9 cellular contexts compared by ENCODE assay signal in the genomic region with DNA sequence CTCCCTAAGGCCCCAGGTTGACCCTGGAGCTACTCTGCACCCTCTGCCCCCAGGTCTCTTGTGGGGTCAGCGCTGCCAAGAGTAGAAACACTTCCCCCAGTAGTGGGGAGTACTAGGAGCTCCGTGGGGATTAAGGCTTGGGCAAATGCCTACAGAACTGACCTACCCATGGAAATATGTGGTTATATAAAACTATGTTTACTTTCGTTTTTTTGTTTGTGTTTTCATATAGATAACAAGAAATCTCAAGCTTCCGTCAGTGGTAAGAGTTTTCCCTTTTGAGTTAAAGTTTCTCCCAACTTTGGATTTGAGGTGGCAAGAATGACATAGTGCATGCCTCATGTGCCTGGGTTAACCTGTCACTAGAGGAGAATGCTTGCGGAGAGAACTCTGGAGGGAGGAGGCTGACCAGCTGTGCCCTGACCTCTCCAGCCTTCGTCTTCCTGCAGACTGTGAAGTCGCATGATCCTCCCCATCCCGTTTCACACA. TPM values are rescaled to one million over a fixed set of nuclear protein-coding genes. Genes with fewer than 3 reads are reported as not detected.
DNase-seq lines count a peak whose midpoint lies in the region; ATAC-seq and TF ChIP-seq lines count a peak whose summit lies in the region.
"Had no signal": no experiment of that assay in that cellular context is flagged by ENCODE, and none has a peak within 500 bp of the region (broad histone marks: within the 10 kb centered on the region; RNA-seq: fewer than 3 reads in every experiment).

No MANE protein-coding gene starts in this region.

- H3T11ph ChIP-seq in H9 (ENCODE audit: low read length) = no peak overlapping the region

- no peaks in the 10 kb centered on the region for H3K79me1 ChIP-seq in H9 (ENCODE audit: insufficient read depth, low read depth, low read length, poor library complexity, severe bottlenecking)

- H3K9me3 Mint-ChIP-seq in stimulated activated naive CD8-positive, alpha-beta T cell treated with anti-CD3 and anti-CD28 coated beads, Interleukin-15, Interleukin-2, amounts not matched to agents 100 ng/mL and 50 ng/mL, for 24 hours = no peaks in the 10 kb centered on the region
- H3K9me3 Mint-ChIP-seq in stimulated activated naive CD8-positive, alpha-beta T cell treated with anti-CD3 and anti-CD28 coated beads, Interleukin-15, amount 100 ng/mL, for 72 hours = no peaks in the 10 kb centered on the region
- peaks cover 0 to 2% (median 0%) of the 10 kb centered on the region in 9 donors for H3K9me3 Mint-ChIP-seq in naive thymus-derived CD8-positive, alpha-beta T cell
- no peaks in the 10 kb centered on the region; a peak in 1 of 5 replicates for H3K9me3 Mint-ChIP-seq in H9

- no peak overlapping the region for H2BK5ac ChIP-seq in H9 (ENCODE audit: insufficient read length, low read length)

- H3K27me3 Mint-ChIP-seq in stimulated activated naive CD8-positive, alpha-beta T cell treated with anti-CD3 and anti-CD28 coated beads, Interleukin-15, Interleukin-2, amounts not matched to agents 100 ng/mL and 50 ng/mL, for 24 hours = no peaks in the 10 kb centered on the region
- no peaks in the 10 kb centered on the region for H3K27me3 Mint-ChIP-seq in stimulated activated naive CD8-positive, alpha-beta T cell treated with anti-CD3 and anti-CD28 coated beads, Interleukin-15, amount 100 ng/mL, for 72 hours
- H3K27me3 Mint-ChIP-seq in naive thymus-derived CD8-positive, alpha-beta T cell = no peaks in the 10 kb centered on the region
- no peaks in the 10 kb centered on the region for H3K27me3 Mint-ChIP-seq in H9 (ENCODE audit: low read depth)

- H3K9me3 ChIP-seq in H9 (ENCODE audit: control insufficient read depth, low read depth, low read length) = no peaks in the 10 kb centered on the region

- no peak overlapping the region for H4K8ac ChIP-seq in H9 (replicated peaks; ENCODE audit: insufficient read length, low read depth, low read length)

- H2BK120ac ChIP-seq in H9 (ENCODE audit: low read depth, low read length, poor library complexity, severe bottlenecking) = no peak overlapping the region

- H3K4me3 ChIP-seq in fibroblast of pulmonary artery (replicated peaks; ENCODE audit: low read depth, low read length) = no peak overlapping the region

- peaks cover 100% of the 10 kb centered on the region for H3K4me1 Mint-ChIP-seq in stimulated activated naive CD8-positive, alpha-beta T cell treated with anti-CD3 and anti-CD28 coated beads, Interleukin-15, Interleukin-2, amounts not matched to agents 100 ng/mL and 50 ng/mL, for 24 hours (ENCODE audit: low read depth)
- peaks cover 96% of the 10 kb centered on the region for H3K4me1 Mint-ChIP-seq in stimulated activated naive CD8-positive, alpha-beta T cell treated with anti-CD3 and anti-CD28 coated beads, Interleukin-15, amount 100 ng/mL, for 72 hours
- H3K4me1 Mint-ChIP-seq in naive thymus-derived CD8-positive, alpha-beta T cell = peaks cover 49 to 100% (median 90%) of the 10 kb centered on the region in 4 donors
- peaks cover 26% of the 10 kb centered on the region in 2 experiments for H3K4me1 Mint-ChIP-seq in H9

- no CpG with 5 or more reads among the region's 8 CpGs for WGBS in H9 (ENCODE audit: extremely low coverage, insufficient read length, low lambda C conversion rate)

- no peak overlapping the region for H3K14ac ChIP-seq in H9 (ENCODE audit: insufficient read depth, low read length)

- no peak overlapping the region for H3K56ac ChIP-seq in H9 (ENCODE audit: insufficient read length, low read depth, low read length)

- no peaks in the 10 kb centered on the region for H3K27me3 ChIP-seq in H9 (ENCODE audit: insufficient read depth, low read length)

- no peak overlapping the region for H2BK15ac ChIP-seq in H9 (ENCODE audit: low read depth, low read length)

- H3K23me2 ChIP-seq in H9 (ENCODE audit: insufficient read length, low read depth, low read length, poor library complexity, severe bottlenecking) = no peaks in the 10 kb centered on the region

- no peak overlapping the region for H3K27ac ChIP-seq in H9 (ENCODE audit: insufficient read length, low read depth, low read length)

- no peak overlapping the region for H3K18ac ChIP-seq in H9 (ENCODE audit: insufficient read length, low read depth, low read length)

- no peak overlapping the region for H3K4me2 ChIP-seq in H9 (ENCODE audit: insufficient read depth, insufficient read length, low read length)

- H4K20me1 ChIP-seq in H9 (ENCODE audit: control insufficient read depth, insufficient read depth, insufficient read length) = peaks cover 2% of the 10 kb centered on the region

- H3K36me3 Mint-ChIP-seq in stimulated activated naive CD8-positive, alpha-beta T cell treated with anti-CD3 and anti-CD28 coated beads, Interleukin-15, Interleukin-2, amounts not matched to agents 100 ng/mL and 50 ng/mL, for 24 hours (ENCODE audit: low read depth) = peaks cover 64% of the 10 kb centered on the region
- H3K36me3 Mint-ChIP-seq in naive thymus-derived CD8-positive, alpha-beta T cell = peaks cover 5 to 47% (median 40%) of the 10 kb centered on the region in 3 donors
- H3K36me3 Mint-ChIP-seq in H9 (ENCODE audit: insufficient read depth in 1 of 3, low read depth in 3 of 3) = peaks cover 19 to 49% (median 34%) of the 10 kb centered on the region in 3 experiments; a peak in 6 of 7 replicates

- POLR2A ChIA-PET in naive thymus-derived CD8-positive, alpha-beta T cell (lab: Charles Lee) = interaction anchor here (0.6 to 18.4 kb wide), 7 partner anchors 9 to 89 kb away, joined by 4 to 796 read pairs (median 12); partner anchors contain the start of genes KLHL22 and MED15

- H3K9ac ChIP-seq in H9 (ENCODE audit: extremely low read depth, insufficient read length, low read length) = no peak overlapping the region

- peak overlapping the region; percentile 66 for H3K27ac Mint-ChIP-seq in stimulated activated naive CD8-positive, alpha-beta T cell treated with anti-CD3 and anti-CD28 coated beads, Interleukin-15, Interleukin-2, amounts not matched to agents 100 ng/mL and 50 ng/mL, for 24 hours
- peak overlapping the region in 1 of 2 donors; percentile 98 for H3K27ac Mint-ChIP-seq in stimulated activated naive CD8-positive, alpha-beta T cell treated with anti-CD3 and anti-CD28 coated beads, Interleukin-15, amount 100 ng/mL, for 72 hours
- peak overlapping the region; percentile 96 to 100 (median 99) for H3K27ac Mint-ChIP-seq in naive thymus-derived CD8-positive, alpha-beta T cell
- H3K27ac Mint-ChIP-seq in H9 = no peak overlapping the region; a peak in 1 of 7 replicates

- H3K4me1 ChIP-seq in H9 (ENCODE audit: insufficient read depth, low read length) = 0 out of 2 replicates have a peak, but pooled peaks cover 2% of the 10 kb centered on the region

- H2AK5ac ChIP-seq in H9 (ENCODE audit: insufficient read length, low read length) = no peak overlapping the region

- no peak overlapping the region for H4K5ac ChIP-seq in H9 (ENCODE audit: insufficient read length, low read depth, low read length)

- no peak for DNase-seq in stimulated activated naive CD8-positive, alpha-beta T cell treated with anti-CD3 and anti-CD28 coated beads, Interleukin-15, amount 100 ng/mL, for 72 hours
- peak; percentile 47 for DNase-seq in fibroblast of pulmonary artery (ENCODE audit: low read depth)
- DNase-seq in naive thymus-derived CD8-positive, alpha-beta T cell = no peak
- DNase-seq in H9 = no peak
- no peak for DNase-seq in NCI-H524 (lab: John Stamatoyannopoulos, UW)
- DNase-seq in Ammon's horn (ENCODE audit: low spot score) = no peak
- DNase-seq: NCI-H187 treated with DMSO at 0.1 percent for 48 hours had no signal

- H2BK12ac ChIP-seq in H9 (ENCODE audit: insufficient read length, low read depth, low read length) = no peak overlapping the region

- H3K79me2 ChIP-seq in H9 (ENCODE audit: insufficient read depth, low read length) = no peaks in the 10 kb centered on the region

- no peak for TF ChIP-seq CTCF in fibroblast of pulmonary artery (IDR thresholded peaks at IDR 0.05; ENCODE audit: low read length, missing control alignments)
- TF ChIP-seq CTCF in H9 (conservative IDR thresholded peaks at IDR 0.05) = no peak

- no peak overlapping the region for H2AFZ ChIP-seq in H9 (ENCODE audit: low read length)

- no peak for ATAC-seq in stimulated activated naive CD8-positive, alpha-beta T cell treated with anti-CD3 and anti-CD28 coated beads, Interleukin-15, amount 100 ng/mL, for 72 hours
- ATAC-seq in naive thymus-derived CD8-positive, alpha-beta T cell = no peak
- no peak for ATAC-seq in HG03196 (IDR thresholded peaks at IDR 0.05; ENCODE audit: unreplicated experiment)

- no peak overlapping the region for H2BK20ac ChIP-seq in H9 (ENCODE audit: low read depth, low read length, poor library complexity, severe bottlenecking)

- H3K4me3 Mint-ChIP-seq in stimulated activated naive CD8-positive, alpha-beta T cell treated with anti-CD3 and anti-CD28 coated beads, Interleukin-15, Interleukin-2, amounts not matched to agents 100 ng/mL and 50 ng/mL, for 24 hours = no peak overlapping the region
- peak overlapping the region in 1 of 2 donors; percentile 85 for H3K4me3 Mint-ChIP-seq in stimulated activated naive CD8-positive, alpha-beta T cell treated with anti-CD3 and anti-CD28 coated beads, Interleukin-15, amount 100 ng/mL, for 72 hours
- H3K4me3 Mint-ChIP-seq in naive thymus-derived CD8-positive, alpha-beta T cell = peak overlapping the region in 9 of 10 donors; percentile 53 to 92 (median 83)
- no peak overlapping the region for H3K4me3 Mint-ChIP-seq in H9

- H3K4ac ChIP-seq in H9 (ENCODE audit: low read depth, low read length) = no peak overlapping the region

- no peak overlapping the region for H4K91ac ChIP-seq in H9 (ENCODE audit: insufficient read length, low read depth, low read length)

- H3K23ac ChIP-seq in H9 (ENCODE audit: insufficient read length, low read depth, low read length) = no peak overlapping the region

RNA-seq across cellular contexts. Expression of gene MED15, which starts 45.5 kb away (rescaled TPM):
- total RNA-seq in naive thymus-derived CD8-positive, alpha-beta T cell = 100 to 1,000 TPM; 308 to 327 TPM
- polyA plus RNA-seq in naive thymus-derived CD8-positive, alpha-beta T cell = 10 to 100 TPM; 25.4 to 85.2 (median 38.2) TPM
- 46.0 and 47.4 TPM in 2 replicates for total RNA-seq in H9 (2021)

RNA-seq across cellular contexts. Expression of gene KLHL22, which starts 57.4 kb away (rescaled TPM):
- total RNA-seq in naive thymus-derived CD8-positive, alpha-beta T cell = 10 to 100 TPM; 65.0 to 71.9 TPM
- polyA plus RNA-seq in naive thymus-derived CD8-positive, alpha-beta T cell = 10 to 100 TPM; 16.1 to 25.4 (median 20.0) TPM
- 11.9 and 12.7 TPM in 2 replicates for total RNA-seq in H9 (2021)

Comparison
In these comparisons a context has a peak if more than half of its experiments do, and no peak if none do; other contexts are left out.
1. H3K27ac Mint-ChIP-seq: peak in stimulated activated naive CD8-positive, alpha-beta T cell treated with anti-CD3 and anti-CD28 coated beads, Interleukin-15, Interleukin-2, amounts not matched to agents 100 ng/mL and 50 ng/mL, for 24 hours (single experiment) and naive thymus-derived CD8-positive, alpha-beta T cell (10 of 10); none in H9 (0 of 3).
2. H3K4me3 Mint-ChIP-seq: peak in naive thymus-derived CD8-positive, alpha-beta T cell (9 of 10); none in stimulated activated naive CD8-positive, alpha-beta T cell treated with anti-CD3 and anti-CD28 coated beads, Interleukin-15, Interleukin-2, amounts not matched to agents 100 ng/mL and 50 ng/mL, for 24 hours (single experiment) and H9 (0 of 2).